8 cellular contexts compared by ENCODE assay signal in the genomic region with DNA sequence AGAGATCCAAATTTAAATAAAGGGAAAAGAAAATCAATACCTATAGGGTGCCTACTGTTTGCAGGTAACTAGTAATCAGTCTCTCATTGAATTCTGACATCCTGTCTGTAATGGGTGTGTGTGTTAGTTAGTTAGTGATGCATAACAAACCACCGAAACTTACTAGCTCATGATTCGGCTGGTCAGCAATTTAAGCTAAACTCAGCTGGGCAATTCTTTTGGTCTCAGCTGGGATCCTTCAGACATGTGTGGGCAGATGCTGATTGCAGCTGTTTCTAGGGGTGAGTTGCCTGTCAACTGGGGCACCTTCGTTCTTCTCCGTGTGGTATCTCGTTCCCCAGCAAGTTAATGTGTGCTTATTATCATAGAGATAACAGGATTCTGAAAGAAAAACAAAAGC. TPM values are rescaled to one million over a fixed set of nuclear protein-coding genes. Genes with fewer than 3 reads are reported as not detected.
A peak's percentile ranks its signal among the peaks of the same experiment; 100 is the strongest.
DNase-seq lines count a peak whose midpoint lies in the region; ATAC-seq, FAIRE-seq and TF ChIP-seq lines count a peak whose summit lies in the region.
"Had no signal": no experiment of that assay in that cellular context is flagged by ENCODE, and none has a peak within 500 bp of the region (broad histone marks: within the 10 kb centered on the region; RNA-seq: fewer than 3 reads in every experiment).

No MANE protein-coding gene starts in this region.

- no peak overlapping the region for H3K9ac ChIP-seq in parathyroid adenoma

- no peaks in the 10 kb centered on the region for H3K9me2 ChIP-seq in OCI-LY7 (ENCODE audit: insufficient read depth, low read length)

- H3K9me3 Mint-ChIP-seq in HFFc6 = peaks cover 9% of the 10 kb centered on the region

- no peak overlapping the region for H3K4me3 Mint-ChIP-seq in HFFc6

- H3K36me3 ChIP-seq in OCI-LY7 (ENCODE audit: insufficient read depth, low read length) = peaks cover 26% of the 10 kb centered on the region
- no peaks in the 10 kb centered on the region for H3K36me3 ChIP-seq in parathyroid adenoma (ENCODE audit: control insufficient read depth, insufficient read depth, low read length)

- H3K9me3 ChIP-seq in OCI-LY7 (ENCODE audit: low read length) (no peaks in the 10 kb centered on the region), parathyroid adenoma (ENCODE audit: control insufficient read depth, low read length) (no peaks in the 10 kb centered on the region)

- H3K27ac ChIP-seq in OCI-LY7 (ENCODE audit: low read depth, low read length, poor library complexity, severe bottlenecking) (no peak overlapping the region), parathyroid adenoma (no peak overlapping the region)

- BruUV-seq in OCI-LY7 (replicated peaks; lab: Mats Ljungman, UMichigan) = no TSS peak

- peaks cover 34% of the 10 kb centered on the region for H3K79me2 ChIP-seq in OCI-LY7 (ENCODE audit: insufficient read depth, low read depth, low read length)
- peaks cover 10% of the 10 kb centered on the region for H3K79me2 ChIP-seq in parathyroid adenoma

- H4K20me1 ChIP-seq in OCI-LY7 (ENCODE audit: insufficient read depth, low read length) = peaks cover 10% of the 10 kb centered on the region

- TF ChIP-seq CTCF in OCI-LY7 (conservative IDR thresholded peaks at IDR 0.05; ENCODE audit: low read length) = no peak
- no peak for TF ChIP-seq CTCF in parathyroid adenoma (IDR thresholded peaks at IDR 0.05)
- no peak for TF ChIP-seq CTCF in D721Med (IDR thresholded peaks at IDR 0.05; ENCODE audit: insufficient read depth, missing control alignments)
- no peak for TF ChIP-seq CTCF in HFFc6 (IDR thresholded peaks at IDR 0.05)

- peaks cover 29% of the 10 kb centered on the region for H3K36me3 Mint-ChIP-seq in HFFc6 (ENCODE audit: low read depth)

- H3K4me1 ChIP-seq in OCI-LY7 (ENCODE audit: insufficient read depth, low read length, poor library complexity, severe bottlenecking) = peaks cover 36% of the 10 kb centered on the region
- no peaks in the 10 kb centered on the region for H3K4me1 ChIP-seq in parathyroid adenoma

- peaks cover 23% of the 10 kb centered on the region for H3K4me1 Mint-ChIP-seq in HFFc6 (ENCODE audit: low read depth)

- peak overlapping the region; percentile 85 for H2AFZ ChIP-seq in OCI-LY7 (ENCODE audit: low read length)
- H2AFZ ChIP-seq in parathyroid adenoma = peak overlapping the region; percentile 56

- H3K4me3 ChIP-seq in OCI-LY7 (ENCODE audit: low read depth, low read length, poor library complexity, severe bottlenecking) (peak overlapping the region; percentile 21), parathyroid adenoma (ENCODE audit: low read depth, low read length) (no peak overlapping the region)

- peak; percentile 19 for DNase-seq in GM19238 (ENCODE audit: insufficient read length, low spot score)
- peak; percentile 44 for DNase-seq in OCI-LY7 (ENCODE audit: low spot score)
- no peak for DNase-seq in D721Med (ENCODE audit: insufficient read length, low spot score)
- no peak for DNase-seq in amniotic stem cell (lab: John Stamatoyannopoulos, UW)
- no peak for DNase-seq in HFFc6

- no peak overlapping the region for H3K27ac Mint-ChIP-seq in HFFc6

- intact Hi-C loops in OCI-LY7 (cut with micrococcal nuclease; ENCODE audit: unreplicated experiment) = loop anchor here (5.0 to 10.0 kb wide), 4 partner anchors 120 to 647 kb away; partner anchors contain the start of genes AHCTF1, CNST, TFB2M and ZNF496

- H3K4me2 ChIP-seq in OCI-LY7 (ENCODE audit: low read length) = peak overlapping the region; percentile 55
- peak overlapping the region; percentile 13 for H3K4me2 ChIP-seq in parathyroid adenoma (ENCODE audit: low read length)

- H3K27me3 Mint-ChIP-seq in HFFc6 (ENCODE audit: insufficient read depth) = no peaks in the 10 kb centered on the region

- ATAC-seq in HG02798 (IDR thresholded peaks at IDR 0.05; ENCODE audit: poor library complexity, unreplicated experiment) = peak; percentile 66

- no peak for FAIRE-seq in D721Med (lab: Jason Lieb, UNC)
- FAIRE-seq: endometrium had no signal

- POLR2A ChIA-PET in OCI-LY7 (lab: Charles Lee) = interaction anchor here (0.5 to 1.0 kb wide), 2 partner anchors 145 to 816 kb away, joined by 3 read pairs; no protein-coding TSS in a partner anchor

- CTCF ChIA-PET in OCI-LY7 (lab: Charles Lee; ENCODE audit: unreplicated experiment) = no interaction called here

- H3K27me3 ChIP-seq in parathyroid adenoma (ENCODE audit: control insufficient read depth, insufficient read depth, low read length) = no peaks in the 10 kb centered on the region

RNA-seq across cellular contexts. Expression of gene ZNF124, which starts 40.2 kb away (rescaled TPM):
- total RNA-seq in OCI-LY7 (2014; rRNA removed; shearing (Covaris generic)) = 24.7 and 29.0 TPM in 2 replicates
- total RNA-seq in OCI-LY7 (2022) = 32.9 and 33.3 TPM in 2 replicates
- 10 to 100 TPM; 10.3 to 17.2 (median 14.0) TPM for total RNA-seq in HFFc6 (2021; fragmentation: NEBNext Ultra II Directional; extraction: Animal tissue kit (Norgen Biotek cat#: 25700))

RNA-seq across cellular contexts. Expression of gene VN1R5, which starts 43.9 kb away (rescaled TPM):
- not detected in 2 replicates for total RNA-seq in OCI-LY7 (2014; rRNA removed; shearing (Covaris generic))
- not detected in 2 replicates for total RNA-seq in OCI-LY7 (2022)
- total RNA-seq in HFFc6 (2021; fragmentation: NEBNext Ultra II Directional; extraction: Animal tissue kit (Norgen Biotek cat#: 25700)) = not detected

Comparison
In these comparisons a context has a peak if more than half of its experiments do, and no peak if none do; other contexts are left out.
1. DNase-seq: peak in GM19238 (single experiment) and OCI-LY7 (single experiment); none in D721Med (single experiment), amniotic stem cell (single experiment) and HFFc6 (single experiment).